8 cellular contexts compared by ENCODE assay signal in the genomic region with DNA sequence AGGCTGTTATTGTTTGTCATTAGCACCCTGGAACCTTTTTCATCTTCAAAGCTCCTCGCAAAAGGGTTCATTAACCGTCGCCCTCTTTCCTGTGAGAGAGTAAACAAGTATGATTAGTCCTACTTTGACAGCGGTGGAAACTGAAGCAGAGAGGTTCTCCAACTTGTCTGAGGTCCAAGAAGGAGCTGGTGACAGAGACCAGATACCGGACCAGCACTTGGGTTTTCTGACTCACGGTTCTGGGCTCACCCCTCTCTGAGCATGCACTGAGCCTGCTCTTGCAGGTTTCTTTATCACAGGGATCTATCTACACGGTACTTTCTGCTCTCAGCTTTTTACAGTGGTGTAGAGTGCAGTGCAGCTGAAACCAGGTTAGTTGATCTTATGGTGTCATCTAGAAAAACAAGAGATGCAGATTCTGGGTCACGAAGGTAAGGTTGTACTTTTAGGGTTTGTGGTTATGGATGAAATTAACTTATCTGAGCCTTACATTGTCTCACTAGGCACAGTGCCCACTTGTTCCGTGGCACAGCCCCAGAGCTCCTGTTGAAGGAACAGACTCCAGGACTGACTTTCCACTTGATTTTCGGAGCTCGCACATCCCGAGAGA.
A peak's percentile ranks its signal among the peaks of the same experiment; 100 is the strongest.
DNase-seq lines count a peak whose midpoint lies in the region; ATAC-seq and TF ChIP-seq lines count a peak whose summit lies in the region.

No MANE protein-coding gene starts in this region.

- H3K4me3 Mint-ChIP-seq in CD4-positive, alpha-beta T cell, result peak overlapping the region; percentile 90
- peak overlapping the region; percentile 84 for H3K4me3 Mint-ChIP-seq in T-helper 1 cell treated with Interleukin-12 subunit alpha and Interleukin-12 subunit beta and Interleukin-4 antibody, amounts not matched to agents 30 μg/mL and 1 μg/mL, for 36 hours

- H3K4me1 ChIP-seq in ovary (ENCODE audit: insufficient read depth) (peaks cover 15% of the 10 kb centered on the region), aorta (ENCODE audit: control insufficient read depth in 1 of 2, insufficient read depth in 2 of 2, low read length in 2 of 2) (no peaks in the 10 kb centered on the region)

- H3K27me3 ChIP-seq in CD4-positive, alpha-beta T cell (ENCODE audit: control insufficient read depth, insufficient read depth, low read length), result no peaks in the 10 kb centered on the region
- H3K27me3 ChIP-seq in ovary (no peaks in the 10 kb centered on the region), aorta (ENCODE audit: control insufficient read depth in 1 of 2, insufficient read depth in 2 of 2, low read length in 1 of 2) (no peaks in the 10 kb centered on the region)

- H3K27ac ChIP-seq in CD4-positive, alpha-beta T cell (ENCODE audit: low read depth, low read length), result peak overlapping the region; percentile 98
- H3K27ac ChIP-seq in ovary (peak overlapping the region in 1 of 2 donors; percentile 84), aorta (ENCODE audit: low read depth in 1 of 2, low read length in 2 of 2) (peak overlapping the region in 1 of 2 donors; percentile 30)

- no peak for TF ChIP-seq EP300 in ovary (IDR thresholded peaks at IDR 0.05)

- no peaks in the 10 kb centered on the region for H3K27me3 Mint-ChIP-seq in CD4-positive, alpha-beta T cell
- no peaks in the 10 kb centered on the region for H3K27me3 Mint-ChIP-seq in T-helper 1 cell treated with Interleukin-12 subunit alpha and Interleukin-12 subunit beta and Interleukin-4 antibody, amounts not matched to agents 30 μg/mL and 1 μg/mL, for 36 hours (ENCODE audit: low read depth)

- CTCF ChIA-PET in CD4-positive, alpha-beta T cell (lab: Charles Lee), result interaction anchor here (1.2 to 2.9 kb wide), 7 partner anchors 8 to 116 kb away, joined by 3 to 33 read pairs (median 9); no protein-coding TSS in a partner anchor

- peak; percentile 61 for ATAC-seq in CD4-positive, alpha-beta T cell (ENCODE audit: poor library complexity)
- peak; percentile 55 for ATAC-seq in GM21723 (IDR thresholded peaks at IDR 0.05; ENCODE audit: unreplicated experiment)
- ATAC-seq in aorta (ENCODE audit: low FRiP score), result peak; percentile 71

- intact Hi-C loops in CD4-positive, alpha-beta T cell (cut with DNase I, micrococcal nuclease), result loop anchor here (1.0 to 5.0 kb wide), 9 partner anchors 14 to 125 kb away; partner anchors contain the start of gene PPP2R5C (in 1 of the 2)
- intact Hi-C loops in ovary (cut with DNase I) (no loop called here), aorta (cut with DNase I) (no loop called here)

- H3K9me3 ChIP-seq in CD4-positive, alpha-beta T cell (ENCODE audit: control insufficient read depth, low read length), result no peaks in the 10 kb centered on the region
- H3K9me3 ChIP-seq in ovary (no peaks in the 10 kb centered on the region), aorta (ENCODE audit: control insufficient read depth, low read length) (no peaks in the 10 kb centered on the region)

- H3K36me3 Mint-ChIP-seq in CD4-positive, alpha-beta T cell (ENCODE audit: low read depth), result peaks cover 74% of the 10 kb centered on the region
- H3K36me3 Mint-ChIP-seq in T-helper 1 cell treated with Interleukin-12 subunit alpha and Interleukin-12 subunit beta and Interleukin-4 antibody, amounts not matched to agents 30 μg/mL and 1 μg/mL, for 36 hours (ENCODE audit: low read depth), result peaks cover 61% of the 10 kb centered on the region

- DNase-seq in CD4-positive, alpha-beta T cell, result peak; percentile 50 to 70 (median 60)
- DNase-seq in central memory CD4-positive, alpha-beta T cell, result peak; percentile 85
- peak in 1 of 5 donors; percentile 49 for DNase-seq in ovary
- no peak for DNase-seq in aorta
- DNase-seq in NCI-H510A (lab: John Stamatoyannopoulos, UW), result no peak
- DNase-seq in NCI-H748 treated with DMSO at 0.1 percent for 48 hours (lab: John Stamatoyannopoulos, UW), result no peak

- no peak for TF ChIP-seq POLR2A in ovary (IDR thresholded peaks at IDR 0.05)

- peak overlapping the region; percentile 98 for H3K27ac Mint-ChIP-seq in CD4-positive, alpha-beta T cell
- H3K27ac Mint-ChIP-seq in T-helper 1 cell treated with Interleukin-12 subunit alpha and Interleukin-12 subunit beta and Interleukin-4 antibody, amounts not matched to agents 30 μg/mL and 1 μg/mL, for 36 hours, result peak overlapping the region; percentile 96

- peak overlapping the region; percentile 15 for H3K4me3 ChIP-seq in ovary
- H3K4me3 ChIP-seq in aorta (ENCODE audit: low read length in 2 of 2), result peak overlapping the region in 1 of 2 donors; percentile 8

- TF ChIP-seq CTCF in CD4-positive, alpha-beta T cell (IDR thresholded peaks at IDR 0.05), result no peak
- no peak for TF ChIP-seq CTCF in ovary (IDR thresholded peaks at IDR 0.05)

- no peaks in the 10 kb centered on the region for H3K36me3 ChIP-seq in ovary
- no peaks in the 10 kb centered on the region for H3K36me3 ChIP-seq in aorta (ENCODE audit: control insufficient read depth in 1 of 2, insufficient read depth in 2 of 2, low read length in 1 of 2)

- H3K9me3 Mint-ChIP-seq in CD4-positive, alpha-beta T cell, result no peaks in the 10 kb centered on the region
- no peaks in the 10 kb centered on the region for H3K9me3 Mint-ChIP-seq in T-helper 1 cell treated with Interleukin-12 subunit alpha and Interleukin-12 subunit beta and Interleukin-4 antibody, amounts not matched to agents 30 μg/mL and 1 μg/mL, for 36 hours

- WGBS in ovary, 3 donors, result 26 to 42% (median 33%) methylated on average over 12 of the region's 12 CpGs
- WGBS in aorta, 2 donors, result 19 to 22% methylated on average over 12 of the region's 12 CpGs

- POLR2A ChIA-PET in CD4-positive, alpha-beta T cell (lab: Charles Lee), result interaction anchor here (0.6 to 9.8 kb wide), 34 partner anchors 11 to 1759 kb away, joined by 3 to 697 read pairs (median 6); partner anchors contain the start of genes EIF5, EVL and PPP2R5C

- H3K4me1 Mint-ChIP-seq in CD4-positive, alpha-beta T cell (ENCODE audit: low read depth), result peaks cover 89% of the 10 kb centered on the region
- H3K4me1 Mint-ChIP-seq in T-helper 1 cell treated with Interleukin-12 subunit alpha and Interleukin-12 subunit beta and Interleukin-4 antibody, amounts not matched to agents 30 μg/mL and 1 μg/mL, for 36 hours (ENCODE audit: low read depth), result peaks cover 70% of the 10 kb centered on the region

Comparison
In these comparisons a context has a peak if more than half of its experiments do, and no peak if none do; other contexts are left out.
1. DNase-seq: peak in CD4-positive, alpha-beta T cell (10 of 10) and central memory CD4-positive, alpha-beta T cell (single experiment); none in aorta (0 of 2), NCI-H510A (single experiment) and NCI-H748 treated with DMSO at 0.1 percent for 48 hours (single experiment).
2. intact Hi-C loops: an anchor here in CD4-positive, alpha-beta T cell (1.0 to 5.0 kb wide); none called in ovary and aorta.
3. Peak in every context shown above with its lines, with median percentiles within 50 percentile points of each other: ATAC-seq.